ENCODE assay signal across 6 cellular contexts in the genomic region with DNA sequence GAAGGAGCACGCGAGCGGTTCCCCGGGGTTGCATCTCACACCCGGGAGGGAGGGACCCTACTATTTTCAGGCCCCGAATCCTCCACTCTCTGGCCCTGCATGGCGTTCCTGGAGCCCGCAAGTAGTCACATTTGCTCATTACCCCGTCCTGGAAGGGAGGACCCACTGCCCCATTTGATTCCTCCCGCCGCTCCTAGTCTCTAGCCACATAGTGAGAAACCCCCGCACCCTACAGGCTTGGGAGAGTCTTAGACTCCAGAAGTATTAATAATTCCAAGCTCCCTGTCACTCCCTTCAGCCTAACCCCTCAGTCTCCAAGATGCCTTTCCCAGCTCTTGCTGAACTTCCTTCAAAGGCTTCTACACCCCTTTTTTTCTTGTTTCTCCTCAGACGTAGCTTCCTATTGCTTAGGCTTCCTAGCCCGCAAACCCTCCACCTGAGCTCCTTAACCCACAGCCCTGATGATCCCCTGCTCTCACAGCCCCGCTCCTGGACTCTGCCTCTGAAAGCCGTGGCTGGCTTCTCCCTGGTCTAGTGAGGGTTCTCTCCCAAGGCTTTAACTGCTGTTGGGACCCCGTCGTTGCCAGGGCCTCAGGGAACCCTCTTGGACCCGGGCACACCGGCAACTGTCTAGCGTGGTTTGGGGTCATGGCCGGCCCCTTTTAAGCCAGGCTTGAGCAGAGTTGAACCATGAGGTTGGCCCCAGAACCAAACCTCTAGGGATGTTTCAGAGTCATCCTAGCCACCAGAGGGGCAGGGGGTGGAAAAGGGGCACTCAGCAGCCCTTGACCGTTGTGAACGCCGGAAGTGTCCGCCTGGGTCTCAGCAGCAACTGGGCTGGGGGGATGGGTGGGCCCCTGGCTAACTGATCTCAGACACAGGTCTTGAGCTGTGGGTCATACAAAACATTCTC. TPM values are rescaled to one million over a fixed set of nuclear protein-coding genes. Genes with fewer than 3 reads are reported as not detected.
DNase-seq lines count a peak whose midpoint lies in the region; ATAC-seq, FAIRE-seq and TF ChIP-seq lines count a peak whose summit lies in the region.

No MANE protein-coding gene starts in this region.

- intact Hi-C loops in testis (cut with DNase I; ENCODE audit: low total_unique reads): no loop called here

- no peak for ATAC-seq in GM19351 (IDR thresholded peaks at IDR 0.05; ENCODE audit: unreplicated experiment)

- peaks cover 0 to 49% (median 14%) of the 10 kb centered on the region in 4 donors for H3K4me1 ChIP-seq in Peyer's patch
- H3K4me1 ChIP-seq in testis: peaks cover 51% of the 10 kb centered on the region

- DNase-seq in GM12864 (ENCODE audit: low read depth) (no peak), Peyer's patch (no peak), foreskin fibroblast (peak in 1 of 2 donors; percentile 56), testis (peak; percentile 61), HTR-8/SVneo (ENCODE audit: insufficient read length, low spot score) (no peak)

- H3K27me3 ChIP-seq in Peyer's patch (no peaks in the 10 kb centered on the region), testis (no peaks in the 10 kb centered on the region)

- no peak for FAIRE-seq in HTR-8/SVneo (lab: Jason Lieb, UNC)

- 3 to 5% methylated on average over 12 to 26 of the region's 26 CpGs for WGBS in testis, 2 donors

- peak overlapping the region; percentile 76 for H3K4me3 ChIP-seq in GM12864 (ENCODE audit: low read depth, low read length)
- H3K4me3 ChIP-seq in Peyer's patch: peak overlapping the region; percentile 86 to 100 (median 94)
- peak overlapping the region; percentile 78 to 88 for H3K4me3 ChIP-seq in foreskin fibroblast (ENCODE audit: low read depth in 1 of 2, low read length in 2 of 2)
- H3K4me3 ChIP-seq in testis: peak overlapping the region; percentile 88 to 98

- H3K27ac ChIP-seq in Peyer's patch (peak overlapping the region; percentile 95 to 98 (median 96)), testis (peak overlapping the region; percentile 94 to 96)

- H3K9me3 ChIP-seq in Peyer's patch (no peaks in the 10 kb centered on the region), testis (no peaks in the 10 kb centered on the region)

- H3K36me3 ChIP-seq in Peyer's patch (peaks cover 0 to 8% (median 0%) of the 10 kb centered on the region in 3 donors), testis (ENCODE audit: low read depth, missing control alignments) (no peaks in the 10 kb centered on the region)

- no peak for TF ChIP-seq CTCF in GM12864 (IDR thresholded peaks at IDR 0.05; ENCODE audit: low read depth, low read length, missing control alignments)
- TF ChIP-seq CTCF in Peyer's patch (IDR thresholded peaks at IDR 0.05): no peak
- TF ChIP-seq CTCF in foreskin fibroblast (IDR thresholded peaks at IDR 0.05; ENCODE audit: low read depth, low read length): no peak
- no peak for TF ChIP-seq CTCF in testis (IDR thresholded peaks at IDR 0.05)

- TF ChIP-seq POLR2A in Peyer's patch (IDR thresholded peaks at IDR 0.05): no peak
- no peak for TF ChIP-seq POLR2A in testis (IDR thresholded peaks at IDR 0.05)

RNA-seq across cellular contexts. Expression of a gene that starts 0.9 kb away (rescaled TPM):
- 100 to 1,000 TPM in 3 of 4 donors, 10 to 100 TPM in 1; 67.1 to 189 (median 117) TPM for total RNA-seq in Peyer's patch
- 100 to 1,000 TPM; 274 to 359 TPM for total RNA-seq in testis
- 354 TPM for polyA plus RNA-seq in testis (ENCODE audit: insufficient read depth, low read depth, low replicate concordance)

RNA-seq across cellular contexts. Expression of a gene that starts 29.6 kb away (rescaled TPM):
- total RNA-seq in Peyer's patch: 100 to 1,000 TPM in 2 of 4 donors, 10 to 100 TPM in 2; 19.8 to 190 (median 92.7) TPM
- not detected for total RNA-seq in testis
- polyA plus RNA-seq in testis (ENCODE audit: insufficient read depth, low read depth, low replicate concordance): 8.1 TPM

RNA-seq across cellular contexts. Expression of a gene that starts 30.0 kb away (rescaled TPM):
- 100 to 1,000 TPM in 1 of 4 donors, 10 to 100 TPM in 3; 55.0 to 135 (median 71.8) TPM for total RNA-seq in Peyer's patch
- total RNA-seq in testis: 10 to 100 TPM; 15.7 to 23.6 TPM
- 11.9 TPM for polyA plus RNA-seq in testis (ENCODE audit: insufficient read depth, low read depth, low replicate concordance)

RNA-seq across cellular contexts. Expression of a gene that starts 49.0 kb away (rescaled TPM):
- total RNA-seq in Peyer's patch (100 to 1,000 TPM in 3 of 4 donors, 10 to 100 TPM in 1; 19.0 to 146 (median 111) TPM), testis (100 to 1,000 TPM in 1 of 2 donors, 10 to 100 TPM in 1; 95.7 to 117 TPM)
- 51.9 TPM for polyA plus RNA-seq in testis (ENCODE audit: insufficient read depth, low read depth, low replicate concordance)

RNA-seq across cellular contexts. Expression of a gene that starts 49.2 kb away (rescaled TPM):
- 10 to 100 TPM; 22.3 to 41.0 (median 34.7) TPM for total RNA-seq in Peyer's patch
- total RNA-seq in testis: 10 to 100 TPM; 73.9 to 87.4 TPM
- polyA plus RNA-seq in testis (ENCODE audit: insufficient read depth, low read depth, low replicate concordance): 49.0 TPM

Comparison
In these comparisons a context has a peak if more than half of its experiments do, and no peak if none do; other contexts are left out.
1. RNA of a gene that starts 29.6 kb away (total RNA-seq): 19.8 to 190 TPM in Peyer's patch; not detected in testis; every median in the first group is over 10 times any median in the second.
2. Peak in every context shown above with its lines, with median percentiles within 50 percentile points of each other: H3K4me3 ChIP-seq.